1 cellular context compared by ENCODE assay signal in the genomic region with DNA sequence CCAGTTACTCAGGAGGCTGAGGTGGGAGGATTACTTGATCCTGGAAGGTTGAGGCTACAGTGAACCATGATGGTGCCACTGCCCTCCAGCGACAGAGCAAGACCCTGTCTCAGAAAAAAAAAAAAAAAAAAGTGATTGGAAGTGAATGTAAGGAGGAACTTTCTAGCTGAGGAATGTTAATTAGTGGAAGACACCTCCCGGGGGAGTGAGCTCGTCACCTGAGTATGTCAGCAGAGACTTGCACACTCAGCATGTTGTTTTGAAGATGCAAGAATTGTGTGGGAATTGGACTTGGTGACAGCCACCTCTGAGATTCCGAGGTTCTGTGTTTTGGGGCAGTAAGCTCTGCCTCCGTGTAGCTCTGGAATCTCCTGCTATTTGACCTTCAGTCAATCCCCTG.
TF ChIP-seq lines count a peak whose summit lies in the region.

No MANE protein-coding gene starts in this region.

TF ChIP-seq in H1, 55 proteins besides CTCF, POLR2A, EP300 and RAD21:
- TF ChIP-seq TEAD4 (IDR thresholded peaks at IDR 0.05; ENCODE audit: low read depth, low read length) (0 out of 2 replicates have a peak, but pooled peaks have one; percentile 19), KDM1A (IDR thresholded peaks at IDR 0.05; ENCODE audit: borderline replicate concordance, low read length) (no peak), MAFK (IDR thresholded peaks at IDR 0.05; ENCODE audit: low read depth, low read length) (no peak), JUN (IDR thresholded peaks at IDR 0.05; ENCODE audit: low read depth, low read length) (0 out of 2 replicates have a peak, but pooled peaks have one; percentile 5), RNF2 (IDR thresholded peaks at IDR 0.05; ENCODE audit: borderline replicate concordance, low read depth, low read length, missing control alignments, poor library complexity, severe bottlenecking) (no peak), SIX5 (IDR thresholded peaks at IDR 0.05; ENCODE audit: low read depth, low read length) (no peak), CHD1 (IDR thresholded peaks at IDR 0.05; ENCODE audit: low read depth, low read length) (no peak), ASH2L (IDR thresholded peaks at IDR 0.05; ENCODE audit: low read length) (no peak), ZNF274 (IDR thresholded peaks at IDR 0.05; ENCODE audit: borderline replicate concordance, extremely low read depth, low read length) (no peak), RFX5 (IDR thresholded peaks at IDR 0.05; ENCODE audit: borderline replicate concordance, low read depth, low read length) (no peak)
